Comparison of ENCODE assay signal across 16 cellular contexts in the genomic region with DNA sequence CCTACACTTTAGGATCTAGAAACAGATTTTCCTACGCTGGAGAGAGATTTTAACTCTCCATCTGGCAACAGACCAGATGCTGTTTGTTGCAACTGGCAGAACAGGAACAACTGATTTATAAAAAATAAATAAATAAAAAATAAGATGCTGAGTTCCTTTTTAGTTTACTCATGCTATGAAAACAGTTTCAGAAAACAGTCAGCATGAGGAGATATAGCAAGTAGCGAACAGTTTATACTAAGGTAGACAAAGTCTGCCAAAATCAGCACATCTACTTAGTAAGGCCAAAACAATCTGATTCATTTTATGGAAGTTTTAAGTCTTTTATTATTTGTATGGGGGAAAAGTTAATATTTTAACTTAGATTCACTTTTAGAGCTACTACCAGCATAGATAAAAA.
A peak's percentile ranks its signal among the peaks of the same experiment; 100 is the strongest.
DNase-seq lines count a peak whose midpoint lies in the region; ATAC-seq and TF ChIP-seq lines count a peak whose summit lies in the region.
"Had no signal": no experiment of that assay in that cellular context is flagged by ENCODE, and none has a peak within 500 bp of the region (broad histone marks: within the 10 kb centered on the region; RNA-seq: fewer than 3 reads in every experiment).

No MANE protein-coding gene starts in this region.

- H3K36me3 ChIP-seq in GM23338 (ENCODE audit: insufficient read depth) (no peaks in the 10 kb centered on the region), PC-3 (ENCODE audit: low read depth, low read length) (no peaks in the 10 kb centered on the region), neuronal stem cell (replicated peaks in 1 of 2; ENCODE audit: control insufficient read depth in 2 of 2, insufficient read depth in 2 of 2, low read length in 2 of 2) (no peaks in the 10 kb centered on the region)
- H3K36me3 ChIP-seq: BLaER1 treated with 17β-estradiol and CSF1 and Interleukin-3, amounts not matched to agents 10 nM and 100 nM had no signal

- POLR2A ChIA-PET in PC-3 (lab: Charles Lee; ENCODE audit: unreplicated experiment), result no interaction called here
- POLR2A ChIA-PET in RWPE1 (lab: Yijun Ruan, JAX; ENCODE audit: low non-redundant PET), result no interaction called here

- no peaks in the 10 kb centered on the region for H3K79me1 ChIP-seq in neuronal stem cell (ENCODE audit: low read depth, low read length)

- no peak overlapping the region for H3K4me3 Mint-ChIP-seq in GM23338
- H3K4me3 Mint-ChIP-seq: B cell; CD8-positive, alpha-beta T cell; H9 had no signal

- no TSS peak for BruUV-seq in PC-3 (replicated peaks; lab: Mats Ljungman, UMichigan)

- no peak overlapping the region for H3K27ac Mint-ChIP-seq in GM23338
- H3K27ac Mint-ChIP-seq: B cell; CD8-positive, alpha-beta T cell; H9 had no signal

- H3K9me3 Mint-ChIP-seq in GM23338, result no peaks in the 10 kb centered on the region; the same call in 2 of the 3 replicates
- H3K9me3 Mint-ChIP-seq: H9 had no signal

- no peaks in the 10 kb centered on the region for H3K4me1 ChIP-seq in GM23338 (ENCODE audit: insufficient read depth)
- H3K4me1 ChIP-seq in PC-3 (ENCODE audit: insufficient read depth, low read length), result no peaks in the 10 kb centered on the region
- H3K4me1 ChIP-seq in neuronal stem cell (ENCODE audit: control insufficient read depth in 2 of 2, insufficient read depth in 1 of 2, low read depth in 1 of 2, low read length in 2 of 2), result no peaks in the 10 kb centered on the region
- H3K4me1 ChIP-seq: BLaER1 treated with 17β-estradiol and CSF1 and Interleukin-3, amounts not matched to agents 10 nM and 100 nM had no signal

- H3K4me3 ChIP-seq in GM23338 (no peak overlapping the region), PC-3 (ENCODE audit: low read length) (no peak overlapping the region), choroid plexus epithelial cell (ENCODE audit: low read depth, low read length) (no peak overlapping the region), neuronal stem cell (ENCODE audit: low read length in 2 of 2) (no peak overlapping the region)
- H3K4me3 ChIP-seq: BLaER1 treated with 17β-estradiol and CSF1 and Interleukin-3, amounts not matched to agents 10 nM and 100 nM had no signal

- H3K9ac ChIP-seq in PC-3 (ENCODE audit: low read length) (no peak overlapping the region), neuronal stem cell (ENCODE audit: low read depth, low read length, poor library complexity) (no peak overlapping the region)
- H3K9ac ChIP-seq: BLaER1 treated with 17β-estradiol and CSF1 and Interleukin-3, amounts not matched to agents 10 nM and 100 nM had no signal

- H3K14ac ChIP-seq in neuronal stem cell (ENCODE audit: low read length), result no peak overlapping the region

- H3K4ac ChIP-seq in neuronal stem cell (ENCODE audit: low read length), result no peak overlapping the region

- no peaks in the 10 kb centered on the region for H3K27me3 Mint-ChIP-seq in GM23338 (ENCODE audit: insufficient read depth, low read depth, poor library complexity)
- H3K27me3 Mint-ChIP-seq: B cell had no signal

- H3K4me2 ChIP-seq in GM23338 (no peak overlapping the region), PC-3 (ENCODE audit: low read length) (no peak overlapping the region), neuronal stem cell (ENCODE audit: insufficient read depth, low read length, poor library complexity, severe bottlenecking) (no peak overlapping the region)
- H3K4me2 ChIP-seq: BLaER1 treated with 17β-estradiol and CSF1 and Interleukin-3, amounts not matched to agents 10 nM and 100 nM had no signal

- no peaks in the 10 kb centered on the region for H4K20me1 ChIP-seq in GM23338 (replicated peaks; ENCODE audit: insufficient read depth)
- no peaks in the 10 kb centered on the region for H4K20me1 ChIP-seq in PC-3 (ENCODE audit: low read length)
- H4K20me1 ChIP-seq: BLaER1 treated with 17β-estradiol and CSF1 and Interleukin-3, amounts not matched to agents 10 nM and 100 nM had no signal

- WGBS in neuronal stem cell (ENCODE audit: extremely low coverage in 2 of 2, insufficient read length in 2 of 2, insufficient replicate concordance in 1 of 2), 2 donors, result no CpG with 5 or more reads among the region's 2 CpGs

- H3K27ac ChIP-seq in GM23338 (ENCODE audit: low read depth) (no peak overlapping the region), PC-3 (ENCODE audit: low read length) (no peak overlapping the region), neuronal stem cell (replicated peaks; ENCODE audit: low read length) (no peak overlapping the region), RWPE1 (no peak overlapping the region)
- H3K27ac ChIP-seq: BLaER1 treated with 17β-estradiol and CSF1 and Interleukin-3, amounts not matched to agents 10 nM and 100 nM had no signal

- H2BK5ac ChIP-seq in neuronal stem cell (ENCODE audit: low read length), result no peak overlapping the region

- no peak overlapping the region for H2AK5ac ChIP-seq in neuronal stem cell (ENCODE audit: low read depth, low read length)

- intact Hi-C loops in PC-3 (cut with micrococcal nuclease), result no loop called here

- ATAC-seq in GM23338 (no peak), PC-3 (peak; percentile 46; the same call in 1 of the 2 replicates), GM18870 (IDR thresholded peaks at IDR 0.05; ENCODE audit: unreplicated experiment) (no peak)
- ATAC-seq: CD8-positive, alpha-beta T cell had no signal

- no peak overlapping the region for H3K23ac ChIP-seq in neuronal stem cell (ENCODE audit: low read depth, low read length, poor library complexity)

- H3K27me3 ChIP-seq in GM23338 (ENCODE audit: insufficient read depth) (no peaks in the 10 kb centered on the region), PC-3 (ENCODE audit: low read length) (no peaks in the 10 kb centered on the region), neuronal stem cell (ENCODE audit: control insufficient read depth in 3 of 3, insufficient read depth in 3 of 3, low read depth in 1 of 3, low read length in 3 of 3) (no peaks in the 10 kb centered on the region)
- H3K27me3 ChIP-seq: BLaER1 treated with 17β-estradiol and CSF1 and Interleukin-3, amounts not matched to agents 10 nM and 100 nM had no signal

- H3K9me2 ChIP-seq in GM23338 (ENCODE audit: insufficient read depth) (no peaks in the 10 kb centered on the region), PC-3 (replicated peaks; ENCODE audit: low read length) (no peaks in the 10 kb centered on the region)

- no peak overlapping the region for H2BK12ac ChIP-seq in neuronal stem cell (ENCODE audit: low read length)

- no peaks in the 10 kb centered on the region for H3K79me2 ChIP-seq in GM23338 (replicated peaks; ENCODE audit: insufficient read depth)
- H3K79me2 ChIP-seq in PC-3 (ENCODE audit: low read length), result no peaks in the 10 kb centered on the region

- no peak overlapping the region for H2BK15ac ChIP-seq in neuronal stem cell (ENCODE audit: low read length)

- H4K91ac ChIP-seq in neuronal stem cell (ENCODE audit: low read depth, low read length, poor library complexity), result no peak overlapping the region

- no peak for TF ChIP-seq CTCF in GM23338 (conservative IDR thresholded peaks at IDR 0.05; ENCODE audit: low read depth in 2 of 2)
- no peak for TF ChIP-seq CTCF in PC-3 (conservative IDR thresholded peaks at IDR 0.05; ENCODE audit: low read depth, low read length)
- no peak for TF ChIP-seq CTCF in choroid plexus epithelial cell (conservative IDR thresholded peaks at IDR 0.05; ENCODE audit: low read depth, low read length)
- TF ChIP-seq CTCF in RWPE1 (conservative IDR thresholded peaks at IDR 0.05; ENCODE audit: low read depth), result no peak

- H3K36me3 Mint-ChIP-seq in GM23338 (ENCODE audit: low read depth), result no peaks in the 10 kb centered on the region
- H3K36me3 Mint-ChIP-seq: CD8-positive, alpha-beta T cell had no signal

- H3K9me3 ChIP-seq in PC-3 (ENCODE audit: low read length) (no peaks in the 10 kb centered on the region), neuronal stem cell (replicated peaks in 1 of 2; ENCODE audit: control insufficient read depth in 2 of 2, insufficient read depth in 1 of 2, low read depth in 1 of 2, low read length in 2 of 2) (peaks cover 0 to 6% of the 10 kb centered on the region in 2 donors)
- H3K9me3 ChIP-seq: BLaER1 treated with 17β-estradiol and CSF1 and Interleukin-3, amounts not matched to agents 10 nM and 100 nM had no signal

- no peak for DNase-seq in GM23338 (ENCODE audit: low spot score)
- no peak for DNase-seq in PC-3
- peak; percentile 5 for DNase-seq in choroid plexus epithelial cell (ENCODE audit: low read depth)
- DNase-seq in neuronal stem cell (ENCODE audit: low spot score), result no peak
- DNase-seq in RWPE1 (ENCODE audit: low spot score), result no peak
- no peak for DNase-seq in central memory CD4-positive, alpha-beta T cell
- DNase-seq in NOMO-1 treated with DMSO at 0.1 percent for 48 hours (lab: John Stamatoyannopoulos, UW; ENCODE audit: unreplicated experiment), result no peak
- DNase-seq: Calu3; CD8-positive, alpha-beta T cell; DMS79 treated with DMSO at 0.1 percent for 48 hours; GF-D8; GOT3; H9 had no signal

- H3F3A ChIP-seq in GM23338 (replicated peaks; ENCODE audit: low read depth), result no peaks in the 10 kb centered on the region
- H3F3A ChIP-seq in PC-3 (ENCODE audit: low read length, unreplicated experiment), result no peaks in the 10 kb centered on the region

- H3K4me1 Mint-ChIP-seq in GM23338, result no peaks in the 10 kb centered on the region; the same call in 2 of the 3 replicates
- H3K4me1 Mint-ChIP-seq: B cell, H9 had no signal

- no peak overlapping the region for H2BK120ac ChIP-seq in neuronal stem cell (ENCODE audit: low read depth, low read length)

- H2AFZ ChIP-seq in GM23338, result 0 out of 2 replicates have a peak overlapping the region, but pooled peaks have one; percentile 34
- 0 out of 2 replicates have a peak overlapping the region, but pooled peaks have one; percentile 13 for H2AFZ ChIP-seq in PC-3 (ENCODE audit: low read length)
- peak overlapping the region; percentile 36 for H2AFZ ChIP-seq in neuronal stem cell (ENCODE audit: low read length)

- H3K18ac ChIP-seq in neuronal stem cell (ENCODE audit: low read length), result no peak overlapping the region

- CTCF ChIA-PET in PC-3 (lab: Charles Lee) (no interaction called here), RWPE1 (lab: Yijun Ruan, JAX) (no interaction called here)

- no peak overlapping the region for H4K8ac ChIP-seq in neuronal stem cell (ENCODE audit: low read depth, low read length)

TF ChIP-seq in GM23338, 12 proteins besides CTCF, POLR2A, EP300 and RAD21 (continues in another document):
- TF ChIP-seq POLR2AphosphoS5 (IDR thresholded peaks at IDR 0.05; ENCODE audit: low read depth) (no peak), CREB1 (CRISPR knock-in tag; IDR thresholded peaks at IDR 0.05; ENCODE audit: low read depth) (no peak), JUNB (IDR thresholded peaks at IDR 0.05; ENCODE audit: unreplicated experiment) (no peak), ZNF331 (CRISPR knock-in tag; IDR thresholded peaks at IDR 0.05; ENCODE audit: low read depth) (no peak)
